8 cellular contexts compared by ENCODE assay signal in genomic region chr14:50060871-50061663, GRCh38. TPM values are rescaled to one million over a fixed set of nuclear protein-coding genes. Genes with fewer than 3 reads are reported as not detected.
DNase-seq lines count a peak whose midpoint lies in the region; FAIRE-seq and TF ChIP-seq lines count a peak whose summit lies in the region.

No MANE protein-coding gene starts in this region.

- no peaks in the 10 kb centered on the region for H3K9me2 ChIP-seq in Loucy (replicated peaks; ENCODE audit: low read depth, low read length)

- H2AFZ ChIP-seq in Loucy (ENCODE audit: low read length) = no peak overlapping the region

- peak; percentile 29 for TF ChIP-seq CTCF in Loucy (conservative IDR thresholded peaks at IDR 0.05; ENCODE audit: low read length)
- no peak; the same call in 1 of the 2 replicates for TF ChIP-seq CTCF in WI38 (IDR thresholded peaks at IDR 0.05; ENCODE audit: low read depth, low read length)
- peak in 1 of 3 experiments; percentile 8 for TF ChIP-seq CTCF in testis (IDR thresholded peaks at IDR 0.05)

- H3K4me1 ChIP-seq in Loucy (ENCODE audit: insufficient read depth, low read length, poor library complexity, severe bottlenecking) (peaks cover 35% of the 10 kb centered on the region), mesendoderm (ENCODE audit: control insufficient read depth, low read depth, low read length) (peaks cover 11% of the 10 kb centered on the region), testis (peaks cover 5% of the 10 kb centered on the region)
- peaks cover 58% of the 10 kb centered on the region for H3K4me1 ChIP-seq in effector memory CD4-positive, alpha-beta T cell (ENCODE audit: control insufficient read depth, insufficient read depth, low read length, poor library complexity, severe bottlenecking)

- no peak overlapping the region for H2AK5ac ChIP-seq in mesendoderm (ENCODE audit: low read length)

- no peaks in the 10 kb centered on the region for H3K9me3 ChIP-seq in Loucy (ENCODE audit: insufficient read depth, low read depth, low read length)
- no peaks in the 10 kb centered on the region for H3K9me3 ChIP-seq in effector memory CD4-positive, alpha-beta T cell (ENCODE audit: control insufficient read depth, low read length)
- H3K9me3 ChIP-seq in testis = no peaks in the 10 kb centered on the region

- H3K23ac ChIP-seq in mesendoderm (ENCODE audit: low read length) = no peak overlapping the region

- H3K79me2 ChIP-seq in Loucy (ENCODE audit: insufficient read depth, low read length) (no peaks in the 10 kb centered on the region), mesendoderm (ENCODE audit: control insufficient read depth, insufficient read depth, low read length) (no peaks in the 10 kb centered on the region)

- no peaks in the 10 kb centered on the region for H3F3A ChIP-seq in Loucy (ENCODE audit: low read depth)

- intact Hi-C loops in testis (cut with DNase I; ENCODE audit: low total_unique reads) = no loop called here

- no peaks in the 10 kb centered on the region for H4K20me1 ChIP-seq in Loucy (ENCODE audit: insufficient read depth, low read length, poor library complexity, severe bottlenecking)

- H3K4ac ChIP-seq in mesendoderm (ENCODE audit: low read depth, low read length) = peak overlapping the region; percentile 62

- peak overlapping the region; percentile 63 for H3K56ac ChIP-seq in mesendoderm (ENCODE audit: low read length)

- H2BK5ac ChIP-seq in mesendoderm (ENCODE audit: low read length) = peak overlapping the region; percentile 48

- no peaks in the 10 kb centered on the region for H3K36me3 ChIP-seq in Loucy (ENCODE audit: insufficient read depth, low read length)
- H3K36me3 ChIP-seq in effector memory CD4-positive, alpha-beta T cell (ENCODE audit: control insufficient read depth, insufficient read depth, low read length) = no peaks in the 10 kb centered on the region
- H3K36me3 ChIP-seq in mesendoderm (ENCODE audit: control insufficient read depth, insufficient read depth, low read length) = no peaks in the 10 kb centered on the region
- H3K36me3 ChIP-seq in testis (ENCODE audit: low read depth, missing control alignments) = no peaks in the 10 kb centered on the region

- WGBS in mesendoderm (ENCODE audit: extremely low coverage, insufficient coverage, low lambda C conversion rate) = no CpG with 5 or more reads among the region's 12 CpGs
- 52 to 59% methylated on average over 12 of the region's 12 CpGs for WGBS in testis, 2 donors

- TF ChIP-seq POLR2A in GM12892 (IDR thresholded peaks at IDR 0.05; ENCODE audit: low read depth, low read length) (no peak), testis (IDR thresholded peaks at IDR 0.05) (no peak)

- H3K18ac ChIP-seq in mesendoderm (ENCODE audit: low read length) = peak overlapping the region; percentile 96

- no peak overlapping the region for H3K9ac ChIP-seq in Loucy (ENCODE audit: low read depth, low read length, poor library complexity, severe bottlenecking)
- H3K9ac ChIP-seq in mesendoderm (ENCODE audit: low read length) = no peak overlapping the region

- H4K5ac ChIP-seq in mesendoderm (ENCODE audit: low read length) = peak overlapping the region; percentile 77

- H3K27me3 ChIP-seq in Loucy (ENCODE audit: insufficient read depth, low read length, poor library complexity, severe bottlenecking) (no peaks in the 10 kb centered on the region), mesendoderm (ENCODE audit: insufficient read depth, low read length, poor library complexity) (no peaks in the 10 kb centered on the region), testis (no peaks in the 10 kb centered on the region)
- H3K27me3 ChIP-seq in effector memory CD4-positive, alpha-beta T cell (replicated peaks; ENCODE audit: control insufficient read depth, insufficient read depth, low read length, poor library complexity, severe bottlenecking) = no peaks in the 10 kb centered on the region

- no peaks in the 10 kb centered on the region for H3K79me1 ChIP-seq in mesendoderm (ENCODE audit: low read length)

- peak; percentile 58 for FAIRE-seq in GM12892 (lab: Jason Lieb, UNC)

- H4K8ac ChIP-seq in mesendoderm (ENCODE audit: low read depth, low read length) = peak overlapping the region; percentile 58

- peak overlapping the region; percentile 66 for H3K4me2 ChIP-seq in Loucy (ENCODE audit: low read depth, low read length, poor library complexity, severe bottlenecking)
- H3K4me2 ChIP-seq in mesendoderm (ENCODE audit: low read length) = no peak overlapping the region

- H3K27ac ChIP-seq in effector memory CD4-positive, alpha-beta T cell (ENCODE audit: insufficient read depth, low read length, poor library complexity, severe bottlenecking) = peak overlapping the region; percentile 95
- H3K27ac ChIP-seq in mesendoderm (ENCODE audit: low read depth, low read length) (peak overlapping the region; percentile 86), testis (peak overlapping the region in 1 of 2 donors; percentile 28)

- no peak overlapping the region for H2BK15ac ChIP-seq in mesendoderm (replicated peaks; ENCODE audit: low read depth)

- H3K4me3 ChIP-seq in Loucy (ENCODE audit: low read length, poor library complexity, severe bottlenecking) = peak overlapping the region; percentile 6
- H3K4me3 ChIP-seq in WI38 (ENCODE audit: low read depth, low read length) = peak overlapping the region; percentile 25; the same call in 1 of the 2 replicates
- H3K4me3 ChIP-seq in effector memory CD4-positive, alpha-beta T cell (ENCODE audit: insufficient read depth, low read depth, low read length, poor library complexity, severe bottlenecking) = peak overlapping the region; percentile 38
- H3K4me3 ChIP-seq in mesendoderm (ENCODE audit: low read length) = no peak overlapping the region
- no peak overlapping the region for H3K4me3 ChIP-seq in testis

- peak; percentile 74 for DNase-seq in A172 (ENCODE audit: low spot score)
- DNase-seq in GM12892 (ENCODE audit: insufficient read length) = peak; percentile 36
- DNase-seq in effector memory CD4-positive, alpha-beta T cell = peak; percentile 32 to 55 (median 39)
- DNase-seq in mesendoderm = peak; percentile 90
- DNase-seq in testis = peak; percentile 50
- DNase-seq in NCI-H128 (lab: John Stamatoyannopoulos, UW; ENCODE audit: unreplicated experiment) = no peak

- no peak overlapping the region for H2BK120ac ChIP-seq in mesendoderm (ENCODE audit: low read depth, low read length)

RNA-seq across cellular contexts. Expression of gene VCPKMT, which starts 55.3 kb away (rescaled TPM):
- 8.3 and 9.9 TPM in 2 replicates for total RNA-seq in A172 (2014; rRNA removed; shearing (Covaris generic))
- 10.9 TPM for polyA plus RNA-seq in GM12892 (2012; ENCODE audit: missing spikeins)
- 10.7 TPM for polyA plus RNA-seq in mesendoderm (2013, experiment 1 of 2)
- polyA plus RNA-seq in mesendoderm (2013, experiment 2 of 2) = 10.7 TPM
- 10 to 100 TPM in 1 of 2 donors, 1 to 10 TPM in 1; 8.5 to 10.2 TPM for total RNA-seq in testis
- polyA plus RNA-seq in testis (ENCODE audit: insufficient read depth, low read depth, low replicate concordance) = 14.5 TPM

Comparison
In these comparisons a context has a peak if more than half of its experiments do, and no peak if none do; other contexts are left out.
1. H3K4me3 ChIP-seq: peak in Loucy (single experiment), WI38 (single experiment) and effector memory CD4-positive, alpha-beta T cell (single experiment); none in mesendoderm (single experiment) and testis (0 of 2).